ENCODE assay signal across 8 cellular contexts in the genomic region with DNA sequence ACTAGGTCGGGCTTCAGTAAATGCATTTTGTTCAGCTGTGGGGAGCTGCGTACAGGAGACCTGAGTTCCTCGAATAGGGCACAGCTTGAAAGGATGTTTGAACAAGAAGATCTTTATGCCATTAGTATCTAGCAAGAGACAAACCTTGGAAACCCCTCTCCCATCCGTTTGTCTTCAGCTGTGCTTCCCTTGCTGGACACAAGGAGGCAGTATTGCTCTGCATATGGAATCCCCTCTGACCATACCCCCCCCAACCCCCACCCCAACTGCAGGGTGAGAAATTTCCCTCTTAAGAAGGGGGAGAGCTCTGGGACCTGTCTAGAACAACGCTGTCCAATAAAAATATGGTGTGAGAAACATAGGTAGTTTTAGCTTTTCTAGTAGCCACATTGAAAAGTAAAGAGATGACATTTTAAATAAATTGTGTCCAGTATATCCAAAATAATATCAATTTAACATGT. TPM values are rescaled to one million over a fixed set of nuclear protein-coding genes. Genes with fewer than 3 reads are reported as not detected.
DNase-seq lines count a peak whose midpoint lies in the region; ATAC-seq and TF ChIP-seq lines count a peak whose summit lies in the region.

No MANE protein-coding gene starts in this region.

- H3K4me3 Mint-ChIP-seq in activated T-helper 2 cell treated with anti-CD3 and anti-CD28 coated beads, Interferon-gamma antibody, Interleukin-2, Interleukin-4, amounts not matched to agents 10 μg/mL and 5 μg/mL and 100 μg/mL, durations not matched to agents 14 hours and 24 hours and 36 hours (ENCODE audit: low read depth): peak overlapping the region; percentile 89

- peaks cover 16 to 22% of the 10 kb centered on the region in 2 donors for H3K4me1 ChIP-seq in thoracic aorta (ENCODE audit: control insufficient read depth in 1 of 2, low read depth in 2 of 2)

- peak; percentile 47 for ATAC-seq in thoracic aorta (ENCODE audit: insufficient number of reproducible peaks, low FRiP score, low read depth)
- no peak for ATAC-seq in HG03175 (IDR thresholded peaks at IDR 0.05; ENCODE audit: unreplicated experiment)

- no peaks in the 10 kb centered on the region for H3K9me3 Mint-ChIP-seq in activated T-helper 2 cell treated with anti-CD3 and anti-CD28 coated beads, Interferon-gamma antibody, Interleukin-2, Interleukin-4, amounts not matched to agents 10 μg/mL and 5 μg/mL and 100 μg/mL, durations not matched to agents 14 hours and 24 hours and 36 hours

- intact Hi-C loops in activated T-helper 2 cell treated with anti-CD3 and anti-CD28 coated beads, Interferon-gamma antibody, Interleukin-2, Interleukin-4, amounts not matched to agents 10 μg/mL and 5 μg/mL and 100 μg/mL, durations not matched to agents 14 hours and 24 hours and 36 hours (cut with micrococcal nuclease): no loop called here

- no peaks in the 10 kb centered on the region for H3K27me3 ChIP-seq in thoracic aorta (replicated peaks; ENCODE audit: insufficient read depth)

- H3K36me3 ChIP-seq in thoracic aorta: no peaks in the 10 kb centered on the region

- peak overlapping the region; percentile 89 for H3K4me3 ChIP-seq in Jurkat, Clone E6-1 (ENCODE audit: low read length)
- H3K4me3 ChIP-seq in foreskin fibroblast (ENCODE audit: low read depth in 1 of 2, low read length in 2 of 2) (peak overlapping the region; percentile 81 to 97), thoracic aorta (peak overlapping the region; percentile 79)

- DNase-seq in D341Med (ENCODE audit: low spot score) (peak; percentile 83), RKO (ENCODE audit: low spot score) (peak; percentile 79), foreskin fibroblast (peak; percentile 36 to 82), nucleus accumbens (lab: John Stamatoyannopoulos, UW) (peak in 35 of 56 donors; percentile 2 to 77 (median 29)), thoracic aorta (ENCODE audit: low spot score) (no peak)
- DNase-seq in Jurkat, Clone E6-1 (ENCODE audit: low read depth, low spot score): peak; percentile 79
- peak; percentile 56 for DNase-seq in activated T-helper 2 cell treated with anti-CD3 and anti-CD28 coated beads, Interferon-gamma antibody, Interleukin-2, Interleukin-4, amounts not matched to agents 10 μg/mL and 5 μg/mL and 100 μg/mL, durations not matched to agents 14 hours and 24 hours and 36 hours (ENCODE audit: low spot score)

- peaks cover 27% of the 10 kb centered on the region for H3K4me1 Mint-ChIP-seq in activated T-helper 2 cell treated with anti-CD3 and anti-CD28 coated beads, Interferon-gamma antibody, Interleukin-2, Interleukin-4, amounts not matched to agents 10 μg/mL and 5 μg/mL and 100 μg/mL, durations not matched to agents 14 hours and 24 hours and 36 hours (ENCODE audit: low read depth)

- no peaks in the 10 kb centered on the region for H3K27me3 Mint-ChIP-seq in activated T-helper 2 cell treated with anti-CD3 and anti-CD28 coated beads, Interferon-gamma antibody, Interleukin-2, Interleukin-4, amounts not matched to agents 10 μg/mL and 5 μg/mL and 100 μg/mL, durations not matched to agents 14 hours and 24 hours and 36 hours (ENCODE audit: low read depth)

- no peak overlapping the region for H3K27ac Mint-ChIP-seq in activated T-helper 2 cell treated with anti-CD3 and anti-CD28 coated beads, Interferon-gamma antibody, Interleukin-2, Interleukin-4, amounts not matched to agents 10 μg/mL and 5 μg/mL and 100 μg/mL, durations not matched to agents 14 hours and 24 hours and 36 hours

- no peaks in the 10 kb centered on the region for H3K9me3 ChIP-seq in thoracic aorta

- TF ChIP-seq CTCF in foreskin fibroblast (IDR thresholded peaks at IDR 0.05; ENCODE audit: low read depth, low read length) (peak; percentile 67), thoracic aorta (IDR thresholded peaks at IDR 0.05) (peak; percentile 74)

- no peak overlapping the region for H3K27ac ChIP-seq in thoracic aorta

- peaks cover 20% of the 10 kb centered on the region for H3K36me3 Mint-ChIP-seq in activated T-helper 2 cell treated with anti-CD3 and anti-CD28 coated beads, Interferon-gamma antibody, Interleukin-2, Interleukin-4, amounts not matched to agents 10 μg/mL and 5 μg/mL and 100 μg/mL, durations not matched to agents 14 hours and 24 hours and 36 hours (ENCODE audit: low read depth)

RNA-seq across cellular contexts. Expression of a gene that starts 1.6 kb away (rescaled TPM):
- polyA plus RNA-seq in Jurkat, Clone E6-1 (2012; ENCODE audit: insufficient read depth, insufficient read length): 12.2 TPM
- 23.2 TPM in 2 replicates for total RNA-seq in activated T-helper 2 cell treated with anti-CD3 and anti-CD28 coated beads, Interferon-gamma antibody, Interleukin-2, Interleukin-4, amounts not matched to agents 10 μg/mL and 5 μg/mL and 100 μg/mL, durations not matched to agents 14 hours and 24 hours and 36 hours
- total RNA-seq in thoracic aorta: 1 to 10 TPM; 3.8 to 3.9 TPM

RNA-seq across cellular contexts. Expression of a gene that starts 11.3 kb away (rescaled TPM):
- polyA plus RNA-seq in Jurkat, Clone E6-1 (2012; ENCODE audit: insufficient read depth, insufficient read length): 20.1 TPM
- 12.3 and 12.4 TPM in 2 replicates for total RNA-seq in activated T-helper 2 cell treated with anti-CD3 and anti-CD28 coated beads, Interferon-gamma antibody, Interleukin-2, Interleukin-4, amounts not matched to agents 10 μg/mL and 5 μg/mL and 100 μg/mL, durations not matched to agents 14 hours and 24 hours and 36 hours
- total RNA-seq in thoracic aorta: 10 to 100 TPM; 10.1 to 17.3 TPM

RNA-seq across cellular contexts. Expression of a gene that starts 58.2 kb away (rescaled TPM):
- polyA plus RNA-seq in Jurkat, Clone E6-1 (2012; ENCODE audit: insufficient read depth, insufficient read length): 48.8 TPM
- total RNA-seq in activated T-helper 2 cell treated with anti-CD3 and anti-CD28 coated beads, Interferon-gamma antibody, Interleukin-2, Interleukin-4, amounts not matched to agents 10 μg/mL and 5 μg/mL and 100 μg/mL, durations not matched to agents 14 hours and 24 hours and 36 hours: 82.7 and 92.5 TPM in 2 replicates
- total RNA-seq in thoracic aorta: 10 to 100 TPM; 57.3 to 69.8 TPM
